In genomic region chr1:209743145-209743482, GRCh38 we compare ENCODE assay signal across 11 cellular contexts. TPM values are rescaled to one million over a fixed set of nuclear protein-coding genes. Genes with fewer than 3 reads are reported as not detected.
A peak's percentile ranks its signal among the peaks of the same experiment; 100 is the strongest.
DNase-seq lines count a peak whose midpoint lies in the region; ATAC-seq, FAIRE-seq and TF ChIP-seq lines count a peak whose summit lies in the region.
"Had no signal": no experiment of that assay in that cellular context is flagged by ENCODE, and none has a peak within 500 bp of the region (broad histone marks: within the 10 kb centered on the region; RNA-seq: fewer than 3 reads in every experiment).

No MANE protein-coding gene starts in this region.

- no peak for TF ChIP-seq CTCF in tibial artery (IDR thresholded peaks at IDR 0.05)
- TF ChIP-seq CTCF in Peyer's patch (IDR thresholded peaks at IDR 0.05): no peak
- TF ChIP-seq CTCF in transverse colon (IDR thresholded peaks at IDR 0.05): no peak

- in situ Hi-C loops in transverse colon (cut with MboI; ENCODE audit: low pct_ligation_motif_present in 1 of 4, low pct_unique_long_range_greater_than_20kb in 1 of 4, low sequenced_read_pairs in 3 of 4): no loop called here

- H3K4me1 ChIP-seq in adipocyte (ENCODE audit: control insufficient read depth, insufficient read depth, low read length) (peaks cover 33% of the 10 kb centered on the region), tibial artery (peaks cover 0 to 16% (median 7%) of the 10 kb centered on the region in 4 donors), Peyer's patch (peaks cover 0 to 11% (median 2%) of the 10 kb centered on the region in 4 donors), transverse colon (peaks cover 0 to 6% (median under 1%) of the 10 kb centered on the region in 4 donors)

- H3K36me3 ChIP-seq in adipocyte (ENCODE audit: control insufficient read depth, insufficient read depth, low read length, severe bottlenecking) (no peaks in the 10 kb centered on the region), tibial artery (no peaks in the 10 kb centered on the region), Peyer's patch (no peaks in the 10 kb centered on the region), transverse colon (no peaks in the 10 kb centered on the region)
- H3K36me3 ChIP-seq: thoracic aorta had no signal

- no peaks in the 10 kb centered on the region for H3K36me3 Mint-ChIP-seq in activated naive CD4-positive, alpha-beta T cell treated with anti-CD3 and anti-CD28 coated beads for 36 hours (ENCODE audit: low read depth)
- H3K36me3 Mint-ChIP-seq in activated naive CD4-positive, alpha-beta T cell treated with anti-CD3 and anti-CD28 coated beads, Interleukin-2, amount 10 ng/mL, durations not matched to agents 7 days and 5 days: no peaks in the 10 kb centered on the region

- H3K27me3 ChIP-seq in adipocyte (replicated peaks; ENCODE audit: control insufficient read depth, insufficient read depth, low read length) (no peaks in the 10 kb centered on the region), tibial artery (no peaks in the 10 kb centered on the region), Peyer's patch (no peaks in the 10 kb centered on the region), transverse colon (no peaks in the 10 kb centered on the region)

- H3K4me1 Mint-ChIP-seq in activated naive CD4-positive, alpha-beta T cell treated with anti-CD3 and anti-CD28 coated beads for 36 hours (ENCODE audit: low read depth): peaks cover 49% of the 10 kb centered on the region
- H3K4me1 Mint-ChIP-seq in activated naive CD4-positive, alpha-beta T cell treated with anti-CD3 and anti-CD28 coated beads, Interleukin-2, amount 10 ng/mL, durations not matched to agents 7 days and 5 days: peaks cover 43% of the 10 kb centered on the region

- no peaks in the 10 kb centered on the region for H3K9me3 Mint-ChIP-seq in activated naive CD4-positive, alpha-beta T cell treated with anti-CD3 and anti-CD28 coated beads for 36 hours
- H3K9me3 Mint-ChIP-seq in activated naive CD4-positive, alpha-beta T cell treated with anti-CD3 and anti-CD28 coated beads, Interleukin-2, amount 10 ng/mL, durations not matched to agents 7 days and 5 days: no peaks in the 10 kb centered on the region
- H3K9me3 Mint-ChIP-seq: CD4-positive, alpha-beta T cell had no signal

- no peak overlapping the region for H3K4me3 Mint-ChIP-seq in activated naive CD4-positive, alpha-beta T cell treated with anti-CD3 and anti-CD28 coated beads for 36 hours
- no peak overlapping the region for H3K4me3 Mint-ChIP-seq in activated naive CD4-positive, alpha-beta T cell treated with anti-CD3 and anti-CD28 coated beads, Interleukin-2, amount 10 ng/mL, durations not matched to agents 7 days and 5 days
- H3K4me3 Mint-ChIP-seq: CD4-positive, alpha-beta T cell had no signal

- TF ChIP-seq EP300 in transverse colon (IDR thresholded peaks at IDR 0.05; ENCODE audit: low read depth): no peak

- peak; percentile 5 for FAIRE-seq in islet of Langerhans (lab: Jason Lieb, UNC)

- WGBS in transverse colon (ENCODE audit: low coverage in 1 of 2), 2 donors: 65% methylated on average over 2 of the region's 2 CpGs; no CpG with 5 or more reads in 1 of the 2 donors

- DNase-seq in activated naive CD4-positive, alpha-beta T cell treated with anti-CD3 and anti-CD28 coated beads for 36 hours: peak; percentile 31
- no peak for DNase-seq in activated naive CD4-positive, alpha-beta T cell treated with anti-CD3 and anti-CD28 coated beads, Interleukin-2, amount 10 ng/mL, durations not matched to agents 7 days and 5 days
- DNase-seq in adipocyte (ENCODE audit: low read depth) (peak; percentile 53), tibial artery (peak; percentile 67 to 69), Peyer's patch (no peak), transverse colon (no peak)
- DNase-seq: CD4-positive, alpha-beta T cell had no signal

- CTCF ChIA-PET in activated naive CD4-positive, alpha-beta T cell treated with anti-CD3 and anti-CD28 coated beads for 36 hours (lab: Charles Lee): interaction anchor here (1.2 to 8.7 kb wide), 3 partner anchors 50 to 166 kb away, joined by 3 to 55 read pairs (median 6); no protein-coding TSS in a partner anchor
- CTCF ChIA-PET in activated naive CD4-positive, alpha-beta T cell treated with anti-CD3 and anti-CD28 coated beads, Interleukin-2, amount 10 ng/mL, durations not matched to agents 7 days and 5 days (lab: Charles Lee): interaction anchor here (1.0 to 1.5 kb wide), 5 partner anchors 25 to 171 kb away, joined by 3 to 7 read pairs (median 3); no protein-coding TSS in a partner anchor

- H3K9me3 ChIP-seq in adipocyte (ENCODE audit: control insufficient read depth, low read length) (no peaks in the 10 kb centered on the region), tibial artery (no peaks in the 10 kb centered on the region), Peyer's patch (no peaks in the 10 kb centered on the region), transverse colon (no peaks in the 10 kb centered on the region)
- H3K9me3 ChIP-seq: thoracic aorta had no signal

- no peak for TF ChIP-seq POLR2A in Peyer's patch (IDR thresholded peaks at IDR 0.05)
- no peak for TF ChIP-seq POLR2A in transverse colon (IDR thresholded peaks at IDR 0.05)

- intact Hi-C loops in activated naive CD4-positive, alpha-beta T cell treated with anti-CD3 and anti-CD28 coated beads for 36 hours (cut with micrococcal nuclease): no loop called here
- intact Hi-C loops in tibial artery (cut with DNase I; ENCODE audit: low total_unique reads): loop anchor here (10.0 kb wide), 1 partner anchor 168 kb away; no protein-coding TSS in a partner anchor
- intact Hi-C loops in transverse colon (cut with DNase I; ENCODE audit: low total_unique reads): no loop called here

- ATAC-seq in HG03565 (IDR thresholded peaks at IDR 0.05; ENCODE audit: unreplicated experiment): no peak

- peak overlapping the region; percentile 70 for H3K27ac Mint-ChIP-seq in activated naive CD4-positive, alpha-beta T cell treated with anti-CD3 and anti-CD28 coated beads for 36 hours
- no peak overlapping the region for H3K27ac Mint-ChIP-seq in activated naive CD4-positive, alpha-beta T cell treated with anti-CD3 and anti-CD28 coated beads, Interleukin-2, amount 10 ng/mL, durations not matched to agents 7 days and 5 days
- H3K27ac Mint-ChIP-seq: CD4-positive, alpha-beta T cell had no signal

- H3K27ac ChIP-seq in tibial artery: peak overlapping the region in 1 of 2 donors; percentile 33
- H3K27ac ChIP-seq in Peyer's patch: peak overlapping the region in 1 of 4 donors; percentile 24
- H3K27ac ChIP-seq in transverse colon: peak overlapping the region in 2 of 4 donors; percentile 24 to 39
- H3K27ac ChIP-seq: thoracic aorta had no signal

- no peaks in the 10 kb centered on the region for H3K27me3 Mint-ChIP-seq in activated naive CD4-positive, alpha-beta T cell treated with anti-CD3 and anti-CD28 coated beads for 36 hours (ENCODE audit: low read depth)
- H3K27me3 Mint-ChIP-seq in activated naive CD4-positive, alpha-beta T cell treated with anti-CD3 and anti-CD28 coated beads, Interleukin-2, amount 10 ng/mL, durations not matched to agents 7 days and 5 days: no peaks in the 10 kb centered on the region
- H3K27me3 Mint-ChIP-seq: CD4-positive, alpha-beta T cell had no signal

- peak overlapping the region; percentile 70 for H3K9ac ChIP-seq in adipocyte (ENCODE audit: low read length)

- H3K4me3 ChIP-seq in adipocyte (ENCODE audit: low read length): no peak overlapping the region
- no peak overlapping the region for H3K4me3 ChIP-seq in tibial artery
- H3K4me3 ChIP-seq in Peyer's patch: no peak overlapping the region
- no peak overlapping the region for H3K4me3 ChIP-seq in transverse colon

RNA-seq across cellular contexts. Expression of gene TRAF3IP3, which starts 12.7 kb away (rescaled TPM):
- 100 to 1,000 TPM; 107 to 113 TPM for total RNA-seq in activated naive CD4-positive, alpha-beta T cell treated with anti-CD3 and anti-CD28 coated beads for 36 hours
- total RNA-seq in Peyer's patch (100 to 1,000 TPM in 1 of 4 donors, 10 to 100 TPM in 1, 1 to 10 TPM in 2; 7.4 to 102 (median 10.8) TPM), transverse colon (10 to 100 TPM in 2 of 4 donors, 1 to 10 TPM in 2; 2.3 to 17.6 (median 6.8) TPM)

RNA-seq across cellular contexts. Expression of gene HSD11B1, which starts 38.5 kb away (rescaled TPM):
- total RNA-seq in activated naive CD4-positive, alpha-beta T cell treated with anti-CD3 and anti-CD28 coated beads for 36 hours: 1 to 10 TPM; 6.7 to 8.0 TPM
- total RNA-seq in Peyer's patch (1 to 10 TPM in 3 of 4 donors, not detected in 1; 4.2 to 8.6 (median 5.8) TPM), transverse colon (1 to 10 TPM in 3 of 4 donors, not detected in 1; 1.5 to 3.7 (median 2.6) TPM)
- total RNA-seq: skeletal muscle tissue had no signal

RNA-seq across cellular contexts. Expression of gene C1orf74, which starts 41.2 kb away (rescaled TPM):
- 1 to 10 TPM; 3.5 to 4.6 TPM for total RNA-seq in activated naive CD4-positive, alpha-beta T cell treated with anti-CD3 and anti-CD28 coated beads for 36 hours
- total RNA-seq in Peyer's patch (1 to 10 TPM in 3 of 4 donors, under 1 TPM in 1; 0.83 to 1.9 (median 1.8) TPM), transverse colon (1 to 10 TPM in 2 of 4 donors, under 1 TPM in 1, not detected in 1; 0.20 to 2.7 (median 2.4) TPM)

Comparison
In these comparisons a context has a peak if more than half of its experiments do, and no peak if none do; other contexts are left out.
1. DNase-seq: peak in activated naive CD4-positive, alpha-beta T cell treated with anti-CD3 and anti-CD28 coated beads for 36 hours (single experiment), adipocyte (single experiment) and tibial artery (2 of 2); none in activated naive CD4-positive, alpha-beta T cell treated with anti-CD3 and anti-CD28 coated beads, Interleukin-2, amount 10 ng/mL, durations not matched to agents 7 days and 5 days (single experiment), Peyer's patch (0 of 3) and transverse colon (single experiment).